ENCODE assay signal across 21 cellular contexts in the genomic region with DNA sequence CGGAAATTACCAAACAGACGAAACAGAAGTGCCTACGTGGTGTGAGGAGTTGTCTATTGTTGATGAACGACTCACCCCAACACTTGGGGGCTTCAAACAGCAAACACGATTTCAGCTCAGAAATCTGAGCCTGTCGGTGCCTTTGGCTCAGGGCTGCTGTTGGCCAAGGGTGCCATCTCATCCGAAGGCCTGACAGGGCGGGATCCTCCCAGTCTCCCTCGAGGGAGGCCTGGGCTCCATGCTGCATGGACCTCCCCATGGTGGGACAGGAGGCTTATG. TPM values are rescaled to one million over a fixed set of nuclear protein-coding genes. Genes with fewer than 3 reads are reported as not detected.
"Had no signal": no experiment of that assay in that cellular context is flagged by ENCODE, and none has a peak within 500 bp of the region (broad histone marks: within the 10 kb centered on the region; RNA-seq: fewer than 3 reads in every experiment).

No MANE protein-coding gene starts in this region.

- H3K9me3 ChIP-seq: pancreas, thyroid gland had no signal

- DNase-seq: activated CD4-positive, alpha-beta T cell treated with anti-CD3 and anti-CD28 coated beads for 36 hours; activated CD4-positive, alpha-beta T cell treated with anti-CD3 and anti-CD28 coated beads, Interleukin-2, amount 50 U/mL, for 48 hours; activated gamma-delta T cell; amniotic stem cell; caudate nucleus; endodermal cell; foreskin fibroblast; naive B cell; stimulated activated CD8-positive, alpha-beta memory T cell treated with anti-CD3 and anti-CD28 coated beads, Interleukin-4, amount 100 ng/mL, for 48 hours; stimulated activated naive CD4-positive, alpha-beta T cell treated with Interleukin-2 at 50 U/mL for 16 hours; thyroid gland had no signal

- H3K27me3 ChIP-seq: pancreas, thyroid gland had no signal

- H3K27ac ChIP-seq: epithelial cell of prostate, pancreas, thyroid gland had no signal

- H3K36me3 ChIP-seq: pancreas, thyroid gland had no signal

- H3K4me3 ChIP-seq: pancreas, thyroid gland had no signal

- H3K4me3 Mint-ChIP-seq: activated CD4-positive, alpha-beta T cell treated with anti-CD3 and anti-CD28 coated beads for 36 hours; endodermal cell; WTC11 had no signal

- H3K27ac Mint-ChIP-seq: activated CD4-positive, alpha-beta T cell treated with anti-CD3 and anti-CD28 coated beads for 36 hours; endodermal cell; naive B cell; WTC11 had no signal

- ATAC-seq: activated CD4-positive, alpha-beta T cell treated with anti-CD3 and anti-CD28 coated beads for 36 hours; activated naive CD4-positive, alpha-beta T cell treated with anti-CD3 and anti-CD28 coated beads, Interleukin-2, amount 50 U/mL, for 72 hours; left lobe of liver; pancreas; WTC11 had no signal

- H3K36me3 Mint-ChIP-seq: activated naive CD4-positive, alpha-beta T cell treated with anti-CD3 and anti-CD28 coated beads, Interleukin-2, amount 50 U/mL, for 72 hours; naive B cell; WTC11 had no signal

- H3K9me3 Mint-ChIP-seq: activated naive CD4-positive, alpha-beta T cell treated with anti-CD3 and anti-CD28 coated beads, Interleukin-2, amount 50 U/mL, for 72 hours; endodermal cell; naive B cell; WTC11 had no signal

RNA-seq across cellular contexts. Expression of gene LRRC14B, which starts 1.3 kb away (rescaled TPM):
- total RNA-seq: endodermal cell; left lobe of liver; mononuclear cell; pancreas; subcutaneous adipose tissue; T-helper 2 cell treated with Interferon-gamma antibody and Interleukin-4, amounts not matched to agents 100 ng/mL and 5 ng/mL, for 36 hours; thyroid gland; WTC11 had no signal
- polyA plus RNA-seq: keratinocyte, pancreas, urinary bladder had no signal
